Comparison of ENCODE assay signal across 8 cellular contexts in genomic region chr15:62254137-62254934, GRCh38.
DNase-seq lines count a peak whose midpoint lies in the region; ATAC-seq and TF ChIP-seq lines count a peak whose summit lies in the region.

No MANE protein-coding gene starts in this region.

- H3K36me3 ChIP-seq in mucosa of descending colon (ENCODE audit: low read depth) = no peaks in the 10 kb centered on the region

- no peaks in the 10 kb centered on the region for H3K4me1 ChIP-seq in mucosa of descending colon (ENCODE audit: low read depth)

- ATAC-seq in mucosa of descending colon = peak; percentile 81
- ATAC-seq in HG03139 (IDR thresholded peaks at IDR 0.05; ENCODE audit: unreplicated experiment) = no peak

- TF ChIP-seq CTCF in mucosa of descending colon (IDR thresholded peaks at IDR 0.05) = peak; percentile 42

- intact Hi-C loops in mucosa of descending colon (cut with DNase I, micrococcal nuclease) = no loop called here

- no peak overlapping the region for H3K4me3 ChIP-seq in mucosa of descending colon

- no peaks in the 10 kb centered on the region for H3K9me3 ChIP-seq in mucosa of descending colon

- DNase-seq in NCI-H446 (lab: John Stamatoyannopoulos, UW) (peak; percentile 1 to 39), NCI-H446 treated with DMSO at 0.1 percent for 48 hours (lab: John Stamatoyannopoulos, UW) (no peak), NCI-H1694 (lab: John Stamatoyannopoulos, UW) (peak; percentile 31), mucosa of descending colon (peak in 2 of 3 donors; percentile 78 to 87)
- DNase-seq in activated CD4-positive, alpha-beta T cell treated with anti-CD3 and anti-CD28 coated beads, Interleukin-2, amount 50 U/mL, for 1 hour = peak; percentile 56
- peak; percentile 9 for DNase-seq in effector CD8-positive, alpha-beta T cell (lab: John Stamatoyannopoulos, UW)
- DNase-seq in stimulated activated CD8-positive, alpha-beta memory T cell treated with anti-CD3 and anti-CD28 coated beads, Interleukin-7, amount 100 ng/mL, for 4 hours (ENCODE audit: low read depth in 2 of 2) = peak; percentile 5 to 12
